ENCODE assay signal across 7 cellular contexts in genomic region chr6:31972709-31973350, GRCh38. TPM values are rescaled to one million over a fixed set of nuclear protein-coding genes. Genes with fewer than 3 reads are reported as not detected.
DNase-seq lines count a peak whose midpoint lies in the region; ATAC-seq and TF ChIP-seq lines count a peak whose summit lies in the region.
"Had no signal": no experiment of that assay in that cellular context is flagged by ENCODE, and none has a peak within 500 bp of the region (broad histone marks: within the 10 kb centered on the region; RNA-seq: fewer than 3 reads in every experiment).

No MANE protein-coding gene starts in this region.

- ATAC-seq in Panc1 (no peak), GM21367 (IDR thresholded peaks at IDR 0.05; ENCODE audit: unreplicated experiment) (no peak)

- TF ChIP-seq CTCF in Panc1 (IDR thresholded peaks at IDR 0.05) (no peak), fibroblast of villous mesenchyme (IDR thresholded peaks at IDR 0.05; ENCODE audit: insufficient read depth, low read depth, low read length) (no peak), testis (IDR thresholded peaks at IDR 0.05) (no peak)

- H3K4me1 ChIP-seq in BLaER1 treated with 17β-estradiol and CSF1 and Interleukin-3, amounts not matched to agents 10 nM and 100 nM = peaks cover 32 to 40% (median 35%) of the 10 kb centered on the region in 10 experiments
- H3K4me1 ChIP-seq in Panc1 (ENCODE audit: control insufficient read depth, insufficient read depth, low read length) (peaks cover 12% of the 10 kb centered on the region; the same call in 1 of the 2 replicates), testis (peaks cover 19% of the 10 kb centered on the region)

- peaks cover 24 to 55% (median 35%) of the 10 kb centered on the region in 11 experiments for H3K36me3 ChIP-seq in BLaER1 treated with 17β-estradiol and CSF1 and Interleukin-3, amounts not matched to agents 10 nM and 100 nM
- H3K36me3 ChIP-seq in Panc1 (ENCODE audit: control insufficient read depth, insufficient read depth, low read length) = peaks cover 5% of the 10 kb centered on the region; the same call in 1 of the 2 replicates
- H3K36me3 ChIP-seq in testis (ENCODE audit: low read depth, missing control alignments) = no peaks in the 10 kb centered on the region

- H4K20me1 ChIP-seq in BLaER1 treated with 17β-estradiol and CSF1 and Interleukin-3, amounts not matched to agents 10 nM and 100 nM = peaks cover 0 to 17% (median 0%) of the 10 kb centered on the region in 11 experiments; a peak in 4 of 22 replicates

- H3K27me3 ChIP-seq in BLaER1 treated with 17β-estradiol and CSF1 and Interleukin-3, amounts not matched to agents 10 nM and 100 nM = no peaks in the 10 kb centered on the region
- H3K27me3 ChIP-seq in Panc1 (ENCODE audit: control insufficient read depth, insufficient read depth, low read length) (no peaks in the 10 kb centered on the region), testis (no peaks in the 10 kb centered on the region)

- BruUV-seq in Panc1 (replicated peaks; lab: Mats Ljungman, UMichigan) = TSS peak; percentile 84

- CTCF ChIA-PET in Panc1 (lab: Charles Lee) = no interaction called here

- intact Hi-C loops in Panc1 (cut with micrococcal nuclease; ENCODE audit: unreplicated experiment) (no loop called here), testis (cut with DNase I; ENCODE audit: low total_unique reads) (no loop called here)

- DNase-seq in Panc1 (ENCODE audit: low read depth, low spot score) (no peak), fibroblast of villous mesenchyme (ENCODE audit: low read depth) (peak; percentile 54), testis (no peak), midbrain (lab: John Stamatoyannopoulos, UW) (no peak)

- no peak for TF ChIP-seq POLR2A in testis (IDR thresholded peaks at IDR 0.05)

- H3K4me2 ChIP-seq in BLaER1 treated with 17β-estradiol and CSF1 and Interleukin-3, amounts not matched to agents 10 nM and 100 nM = peak overlapping the region; percentile 94 to 99 (median 96)

- peak overlapping the region; percentile 79 to 94 (median 88) for H3K9ac ChIP-seq in BLaER1 treated with 17β-estradiol and CSF1 and Interleukin-3, amounts not matched to agents 10 nM and 100 nM

- WGBS in testis, 2 donors = 8 to 9% methylated on average over 8 to 13 of the region's 19 CpGs

- H3K27ac ChIP-seq in BLaER1 treated with 17β-estradiol and CSF1 and Interleukin-3, amounts not matched to agents 10 nM and 100 nM = peak overlapping the region; percentile 79 to 96 (median 91)
- H3K27ac ChIP-seq in Panc1 (ENCODE audit: low read length) (peak overlapping the region; percentile 94), testis (peak overlapping the region; percentile 91 to 98)

- POLR2A ChIA-PET in Panc1 (lab: Charles Lee) = interaction anchor here (1.3 kb wide), 1 partner anchor 14 kb away, joined by 4 read pairs; the partner anchor contains the start of genes NELFE and SKIC2

- H3K4me3 ChIP-seq in BLaER1 treated with 17β-estradiol and CSF1 and Interleukin-3, amounts not matched to agents 10 nM and 100 nM = peak overlapping the region; percentile 70 to 90 (median 78)
- peak overlapping the region; percentile 85 to 94 for H3K4me3 ChIP-seq in Panc1 (ENCODE audit: low read depth in 2 of 2, low read length in 2 of 2)
- peak overlapping the region; percentile 61 for H3K4me3 ChIP-seq in fibroblast of villous mesenchyme (ENCODE audit: low read depth, low read length)
- peak overlapping the region; percentile 77 to 82 for H3K4me3 ChIP-seq in testis

- in situ Hi-C loops in Panc1 (cut with HindIII; ENCODE audit: low pct_unique_long_range_greater_than_20kb, low sequenced_read_pairs) = no loop called here

- H3K9me3 ChIP-seq in BLaER1 treated with 17β-estradiol and CSF1 and Interleukin-3, amounts not matched to agents 10 nM and 100 nM (replicated peaks in 1 of 11) = peaks cover 0 to 20% (median 8%) of the 10 kb centered on the region in 11 experiments; a peak in 10 of 22 replicates
- H3K9me3 ChIP-seq in Panc1 (ENCODE audit: control insufficient read depth, insufficient read depth, low read depth, low read length) (no peaks in the 10 kb centered on the region), testis (no peaks in the 10 kb centered on the region)

RNA-seq across cellular contexts. Expression of gene DXO, which starts 0.9 kb away (rescaled TPM):
- total RNA-seq in Panc1 (2021; ENCODE audit: unreplicated experiment) (38.1 TPM), fibroblast of villous mesenchyme (14.2 and 21.9 TPM in 2 replicates), testis (10 to 100 TPM; 43.7 to 59.1 TPM)
- polyA plus RNA-seq in Panc1 (2012; ENCODE audit: insufficient read length) = 37.2 TPM
- 96.6 TPM for polyA plus RNA-seq in testis (ENCODE audit: insufficient read depth, low read depth, low replicate concordance)

RNA-seq across cellular contexts. Expression of gene C4A, which starts 9.0 kb away (rescaled TPM):
- total RNA-seq in Panc1 (2021; ENCODE audit: unreplicated experiment) = 8.1 TPM
- 4.7 TPM for polyA plus RNA-seq in Panc1 (2012; ENCODE audit: insufficient read length)
- 6.0 and 13.9 TPM in 2 replicates for total RNA-seq in fibroblast of villous mesenchyme
- 100 to 1,000 TPM in 1 of 2 donors, 10 to 100 TPM in 1; 24.6 to 123 TPM for total RNA-seq in testis
- 114 TPM for polyA plus RNA-seq in testis (ENCODE audit: insufficient read depth, low read depth, low replicate concordance)
- total RNA-seq: HT1080 had no signal

RNA-seq across cellular contexts. Expression of gene SKIC2, which starts 13.9 kb away (rescaled TPM):
- total RNA-seq in Panc1 (2021; ENCODE audit: unreplicated experiment) = 121 TPM
- polyA plus RNA-seq in Panc1 (2012; ENCODE audit: insufficient read length) = 86.3 TPM
- 52.2 and 58.9 TPM in 2 replicates for total RNA-seq in fibroblast of villous mesenchyme
- 10 to 100 TPM; 59.2 to 73.0 TPM for total RNA-seq in testis
- 39.6 TPM for polyA plus RNA-seq in testis (ENCODE audit: insufficient read depth, low read depth, low replicate concordance)

RNA-seq across cellular contexts. Expression of gene NELFE, which starts 14.1 kb away (rescaled TPM):
- total RNA-seq in Panc1 (2021; ENCODE audit: unreplicated experiment) = 94.9 TPM
- polyA plus RNA-seq in Panc1 (2012; ENCODE audit: insufficient read length) = 137 TPM
- total RNA-seq in fibroblast of villous mesenchyme = 106 and 120 TPM in 2 replicates
- 100 to 1,000 TPM; 181 to 219 TPM for total RNA-seq in testis
- 292 TPM for polyA plus RNA-seq in testis (ENCODE audit: insufficient read depth, low read depth, low replicate concordance)

RNA-seq across cellular contexts. Expression of gene CFB, which starts 26.9 kb away (rescaled TPM):
- total RNA-seq in Panc1 (2021; ENCODE audit: unreplicated experiment) (5.6 TPM), fibroblast of villous mesenchyme (3.5 and 12.1 TPM in 2 replicates), testis (1 to 10 TPM; 4.8 to 5.8 TPM)
- polyA plus RNA-seq in Panc1 (2012; ENCODE audit: insufficient read length) = 2.7 TPM
- 38.6 TPM for polyA plus RNA-seq in testis (ENCODE audit: insufficient read depth, low read depth, low replicate concordance)
- total RNA-seq: HT1080 had no signal
